Comparison of ENCODE assay signal across 8 cellular contexts in the genomic region with DNA sequence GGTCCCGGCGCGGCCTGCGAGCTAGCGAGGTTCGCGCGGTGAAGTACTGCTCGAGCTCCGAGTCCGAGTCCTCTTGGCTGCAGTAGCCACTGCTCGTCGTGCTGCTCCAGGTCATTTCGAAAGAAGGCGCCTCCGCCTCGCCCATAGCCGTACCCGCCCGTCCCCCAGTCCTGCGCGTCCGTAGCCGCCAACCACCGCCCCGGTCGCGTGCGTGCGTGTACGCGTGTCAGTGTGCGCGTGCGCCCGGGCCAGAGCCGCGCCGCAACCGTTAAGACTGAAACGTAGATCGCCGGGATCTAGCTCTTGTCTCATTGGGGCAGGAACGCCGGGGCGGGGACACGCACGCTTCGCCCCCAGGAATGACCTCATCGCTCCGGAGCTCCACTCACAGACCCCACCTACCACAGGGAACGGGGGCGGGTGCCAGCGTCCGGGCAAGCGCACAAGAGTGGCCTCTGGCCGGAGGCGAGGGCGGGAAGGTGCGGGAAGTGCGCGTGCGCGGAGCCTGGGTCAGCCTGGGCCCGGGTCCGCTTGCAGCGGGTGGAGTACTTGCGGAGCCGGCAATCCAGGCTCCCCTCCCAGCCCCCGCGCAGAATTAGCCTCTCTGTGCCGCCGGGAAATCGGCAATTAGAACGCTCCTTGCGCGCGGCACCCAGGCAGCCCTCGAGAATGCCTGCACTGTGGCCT. TPM values are rescaled to one million over a fixed set of nuclear protein-coding genes. Genes with fewer than 3 reads are reported as not detected.
A peak's percentile ranks its signal among the peaks of the same experiment; 100 is the strongest.
DNase-seq lines count a peak whose midpoint lies in the region; ATAC-seq and TF ChIP-seq lines count a peak whose summit lies in the region.

No MANE protein-coding gene starts in this region.

- peak; percentile 72 for ATAC-seq in GM21619 (IDR thresholded peaks at IDR 0.05; ENCODE audit: unreplicated experiment)

- TF ChIP-seq RAD21 in Ishikawa (IDR thresholded peaks at IDR 0.05; ENCODE audit: low read depth), result no peak

- H3K4me3 ChIP-seq in epithelial cell of proximal tubule (ENCODE audit: low read depth, low read length) (peak overlapping the region; percentile 95), mucosa of stomach (ENCODE audit: low read length) (peak overlapping the region; percentile 83)

- TF ChIP-seq CTCF in epithelial cell of proximal tubule (conservative IDR thresholded peaks at IDR 0.05; ENCODE audit: low read depth, low read length), result no peak

- DNase-seq in DMS153 treated with DMSO at 0.1 percent for 48 hours (lab: John Stamatoyannopoulos, UW; ENCODE audit: unreplicated experiment) (peak; percentile 65), OCI-M2 (lab: John Stamatoyannopoulos, UW; ENCODE audit: unreplicated experiment) (peak; percentile 63), epithelial cell of proximal tubule (ENCODE audit: low read depth) (peak; percentile 81)
- peak; percentile 90 for DNase-seq in activated T-cell treated with anti-CD3 and anti-CD28 coated beads, Interleukin-2, amount 50 U/mL, for 1 hour
- peak; percentile 98 for DNase-seq in stimulated activated CD8-positive, alpha-beta memory T cell treated with anti-CD3 and anti-CD28 coated beads, Interleukin-4, amount 100 ng/mL, for 48 hours

- no peak for TF ChIP-seq EP300 in Ishikawa (IDR thresholded peaks at IDR 0.05; ENCODE audit: borderline replicate concordance)

- H3K36me3 ChIP-seq in mucosa of stomach (ENCODE audit: control insufficient read depth, insufficient read depth, low read length), result no peaks in the 10 kb centered on the region

- no peaks in the 10 kb centered on the region for H3K9me3 ChIP-seq in mucosa of stomach (ENCODE audit: control insufficient read depth, low read length)

- H3K4me1 ChIP-seq in mucosa of stomach (ENCODE audit: control insufficient read depth, insufficient read depth, low read length), result peaks cover 63% of the 10 kb centered on the region

- no peaks in the 10 kb centered on the region for H3K27me3 ChIP-seq in mucosa of stomach (ENCODE audit: control insufficient read depth, insufficient read depth, low read length)

- H3K9ac ChIP-seq in mucosa of stomach (ENCODE audit: low read length), result peak overlapping the region; percentile 89

TF ChIP-seq in Ishikawa, 13 proteins besides CTCF, POLR2A, EP300 and RAD21:
- TF ChIP-seq EGR1 (IDR thresholded peaks at IDR 0.05) (peak; percentile 87), CREB1 (IDR thresholded peaks at IDR 0.05; ENCODE audit: low read depth) (no peak; the same call in none of the 2 replicates), TEAD4 (IDR thresholded peaks at IDR 0.05) (0 out of 2 replicates have a peak, but pooled peaks have one; percentile 7), REST (IDR thresholded peaks at IDR 0.05; ENCODE audit: low read depth) (no peak), ZBTB7A (IDR thresholded peaks at IDR 0.05; ENCODE audit: low read depth) (peak; percentile 28; the same call in 1 of the 2 replicates), FOXM1 (IDR thresholded peaks at IDR 0.05; ENCODE audit: borderline replicate concordance, low read depth) (0 out of 2 replicates have a peak, but pooled peaks have one; percentile 18), CEBPB (IDR thresholded peaks at IDR 0.05) (no peak), NFIC (IDR thresholded peaks at IDR 0.05) (0 out of 2 replicates have a peak, but pooled peaks have one; percentile 10), TAF1 (IDR thresholded peaks at IDR 0.05; ENCODE audit: low read depth) (peak; percentile 73)
- TF ChIP-seq, protein P1, sequence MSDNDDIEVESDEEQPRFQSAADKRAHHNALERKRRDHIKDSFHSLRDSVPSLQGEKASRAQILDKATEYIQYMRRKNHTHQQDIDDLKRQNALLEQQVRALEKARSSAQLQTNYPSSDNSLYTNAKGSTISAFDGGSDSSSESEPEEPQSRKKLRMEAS (IDR thresholded peaks at IDR 0.05), result peak; percentile 94
TF ChIP-seq in Ishikawa: peak in this region for 7.

RNA-seq across cellular contexts. Expression of gene RASSF1, which starts 3.3 kb away (rescaled TPM):
- 27.0 and 31.5 TPM in 2 replicates for total RNA-seq in epithelial cell of proximal tubule

RNA-seq across cellular contexts. Expression of gene ZMYND10, which starts 8.2 kb away (rescaled TPM):
- 0.92 and 3.1 TPM in 2 replicates for total RNA-seq in epithelial cell of proximal tubule

RNA-seq across cellular contexts. Expression of gene TUSC2, which starts 9.3 kb away (rescaled TPM):
- 39.8 and 46.6 TPM in 2 replicates for total RNA-seq in epithelial cell of proximal tubule

RNA-seq across cellular contexts. Expression of gene NPRL2, which starts 13.3 kb away (rescaled TPM):
- 24.6 and 27.3 TPM in 2 replicates for total RNA-seq in epithelial cell of proximal tubule

RNA-seq across cellular contexts. Expression of gene CYB561D2, which starts 13.3 kb away (rescaled TPM):
- total RNA-seq in epithelial cell of proximal tubule, result 33.6 and 38.5 TPM in 2 replicates

Comparison
In these comparisons a context has a peak if more than half of its experiments do, and no peak if none do; other contexts are left out.
1. Peak in every context shown above with its lines: DNase-seq, ATAC-seq and H3K4me3 ChIP-seq.